1 cellular context compared by ENCODE assay signal in the genomic region with DNA sequence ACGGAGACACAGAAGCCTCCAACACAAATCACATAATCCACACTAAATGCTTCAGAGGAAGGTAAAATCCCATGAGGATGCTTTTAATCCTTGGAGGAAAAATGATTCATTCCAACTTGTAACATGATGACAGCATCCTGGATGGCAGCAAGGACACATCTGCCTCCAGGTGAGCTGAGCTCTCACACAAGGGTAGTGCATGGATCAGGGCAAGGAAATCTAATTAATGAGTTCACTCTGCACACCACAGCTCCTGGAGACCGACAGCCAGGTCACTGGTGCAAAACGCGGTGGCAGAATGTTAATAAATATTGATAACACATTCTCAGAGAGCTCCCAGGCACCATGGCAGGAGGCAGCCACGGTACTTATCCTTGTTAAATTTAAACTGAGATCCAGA.
TF ChIP-seq lines count a peak whose summit lies in the region.

No MANE protein-coding gene starts in this region.

TF ChIP-seq in HEK293, 187 proteins besides CTCF, POLR2A, EP300 and RAD21:
- peak; percentile 39 for TF ChIP-seq GLIS1 (tag by site-specific recombination; IDR thresholded peaks at IDR 0.05)
- no peak for TF ChIP-seq GFI1B (tag by site-specific recombination; IDR thresholded peaks at IDR 0.05)
- TF ChIP-seq OVOL3 (tag by site-specific recombination; IDR thresholded peaks at IDR 0.05), result no peak
